Comparison of ENCODE assay signal across 10 cellular contexts in genomic region chr17:19672009-19672837, GRCh38. TPM values are rescaled to one million over a fixed set of nuclear protein-coding genes. Genes with fewer than 3 reads are reported as not detected.
DNase-seq lines count a peak whose midpoint lies in the region; ATAC-seq and TF ChIP-seq lines count a peak whose summit lies in the region.
"Had no signal": no experiment of that assay in that cellular context is flagged by ENCODE, and none has a peak within 500 bp of the region (broad histone marks: within the 10 kb centered on the region; RNA-seq: fewer than 3 reads in every experiment).

No MANE protein-coding gene starts in this region.

- intact Hi-C loops in Caco-2 (cut with micrococcal nuclease; ENCODE audit: unreplicated experiment) = loop anchor here (1.0 to 5.0 kb wide), 4 partner anchors 24 to 158 kb away; partner anchors contain the start of genes ALDH3A1 and ALDH3A2

- H3K27ac Mint-ChIP-seq in Caco-2 (ENCODE audit: unreplicated experiment) = peak overlapping the region; percentile 70

- TF ChIP-seq EP300 in gastroesophageal sphincter (IDR thresholded peaks at IDR 0.05) = no peak

- no peaks in the 10 kb centered on the region for H3K79me2 ChIP-seq in osteoblast (ENCODE audit: insufficient read depth, low read length)

- H3K27ac ChIP-seq in Peyer's patch (peak overlapping the region in 3 of 4 donors; percentile 7 to 66 (median 58)), gastroesophageal sphincter (peak overlapping the region in 2 of 4 donors; percentile 1 to 34), osteoblast (ENCODE audit: low read depth, low read length) (no peak overlapping the region)

- H3K4me1 ChIP-seq in Caco-2 = peaks cover 36% of the 10 kb centered on the region
- peaks cover 0 to 24% (median 7%) of the 10 kb centered on the region in 4 donors for H3K4me1 ChIP-seq in Peyer's patch
- peaks cover 0 to 15% (median 0%) of the 10 kb centered on the region in 3 donors for H3K4me1 ChIP-seq in gastroesophageal sphincter
- H3K4me1 ChIP-seq in osteoblast (ENCODE audit: insufficient read depth, low read length) = peaks cover 3% of the 10 kb centered on the region

- CTCF ChIA-PET in Caco-2 (lab: Charles Lee) = interaction anchor here (0.9 to 2.7 kb wide), 12 partner anchors 12 to 310 kb away, joined by 3 to 70 read pairs (median 4); partner anchors contain the start of genes ALDH3A2 and B9D1

- no peaks in the 10 kb centered on the region for H3K9me3 Mint-ChIP-seq in Caco-2 (ENCODE audit: unreplicated experiment)

- WGBS in gastroesophageal sphincter (ENCODE audit: low coverage in 1 of 2), 2 donors = 56 to 72% methylated on average over 5 to 8 of the region's 9 CpGs

- peaks cover 8% of the 10 kb centered on the region for H4K20me1 ChIP-seq in osteoblast (ENCODE audit: insufficient read depth, low read length)

- H3K27me3 ChIP-seq in Caco-2 (replicated peaks; ENCODE audit: control insufficient read depth, insufficient read depth, low read length) = no peaks in the 10 kb centered on the region
- no peaks in the 10 kb centered on the region for H3K27me3 ChIP-seq in Peyer's patch
- H3K27me3 ChIP-seq in gastroesophageal sphincter = no peaks in the 10 kb centered on the region
- no peaks in the 10 kb centered on the region for H3K27me3 ChIP-seq in osteoblast (ENCODE audit: insufficient read depth, low read length)
- H3K27me3 ChIP-seq: MG63 had no signal

- DNase-seq in Caco-2 (peak; percentile 75 to 80), Peyer's patch (peak in 2 of 3 donors; percentile 57 to 76), osteoblast (ENCODE audit: insufficient read length, low spot score, missing footprints) (peak; percentile 71), mesenteric fat pad (ENCODE audit: low spot score) (no peak)
- DNase-seq: MG63 had no signal

- H3K36me3 Mint-ChIP-seq in Caco-2 (ENCODE audit: insufficient read depth, unreplicated experiment) = peaks cover 39% of the 10 kb centered on the region

- TF ChIP-seq CTCF in Caco-2 (IDR thresholded peaks at IDR 0.05; ENCODE audit: insufficient read depth in 1 of 2, low read depth in 1 of 2, low read length in 1 of 2, severe bottlenecking in 1 of 2, unreplicated experiment in 1 of 2) = peak; percentile 41 to 54
- peak in 3 of 6 experiments; percentile 66 to 82 (median 71) for TF ChIP-seq CTCF in Peyer's patch (IDR thresholded peaks at IDR 0.05)
- no peak for TF ChIP-seq CTCF in gastroesophageal sphincter (IDR thresholded peaks at IDR 0.05)
- TF ChIP-seq CTCF in osteoblast (IDR thresholded peaks at IDR 0.05; ENCODE audit: extremely low read depth, low read depth, low read length) = peak; percentile 33

- ATAC-seq in gastroesophageal sphincter = peak; percentile 67
- ATAC-seq in GM18868 (IDR thresholded peaks at IDR 0.05; ENCODE audit: unreplicated experiment) = no peak
- no peak for ATAC-seq in HG02571 (IDR thresholded peaks at IDR 0.05; ENCODE audit: unreplicated experiment)
- no peak for ATAC-seq in HG03108 (IDR thresholded peaks at IDR 0.05; ENCODE audit: unreplicated experiment)

- H2AFZ ChIP-seq in osteoblast (ENCODE audit: low read length) = no peak overlapping the region

- H3K9me3 ChIP-seq in Caco-2 (no peaks in the 10 kb centered on the region), Peyer's patch (no peaks in the 10 kb centered on the region), gastroesophageal sphincter (no peaks in the 10 kb centered on the region), osteoblast (ENCODE audit: low read depth, low read length) (no peaks in the 10 kb centered on the region)
- H3K9me3 ChIP-seq: MG63 had no signal

- no peak overlapping the region for H3K4me2 ChIP-seq in osteoblast (ENCODE audit: insufficient read depth, low read length)

- peaks cover 3% of the 10 kb centered on the region; the same call in 1 of the 2 replicates for H3K36me3 ChIP-seq in Caco-2 (ENCODE audit: control insufficient read depth, insufficient read depth, low read length)
- peaks cover 0 to 21% (median 0%) of the 10 kb centered on the region in 3 donors for H3K36me3 ChIP-seq in Peyer's patch
- H3K36me3 ChIP-seq in gastroesophageal sphincter = peaks cover 0 to 86% of the 10 kb centered on the region in 2 donors
- peaks cover 25% of the 10 kb centered on the region for H3K36me3 ChIP-seq in osteoblast (ENCODE audit: insufficient read depth, low read length)

- no peaks in the 10 kb centered on the region for H3K27me3 Mint-ChIP-seq in Caco-2 (ENCODE audit: insufficient read depth, unreplicated experiment)

- TF ChIP-seq POLR2A in Peyer's patch (IDR thresholded peaks at IDR 0.05) (no peak), gastroesophageal sphincter (IDR thresholded peaks at IDR 0.05) (no peak)

- POLR2A ChIA-PET in Caco-2 (lab: Charles Lee) = interaction anchor here (0.6 to 2.2 kb wide), 5 partner anchors 12 to 1574 kb away, joined by 3 to 36 read pairs (median 3); partner anchors contain the start of gene ALDH3A2

- H3K4me1 Mint-ChIP-seq in Caco-2 (ENCODE audit: low read depth, unreplicated experiment) = peaks cover 35% of the 10 kb centered on the region

- peak overlapping the region; percentile 51 for H3K4me3 Mint-ChIP-seq in Caco-2 (ENCODE audit: unreplicated experiment)

- BruUV-seq in Caco-2 (replicated peaks; lab: Mats Ljungman, UMichigan) = no TSS peak

- H3K4me3 ChIP-seq in Caco-2 (ENCODE audit: low read depth, low read length) = no peak overlapping the region
- no peak overlapping the region for H3K4me3 ChIP-seq in Peyer's patch
- no peak overlapping the region for H3K4me3 ChIP-seq in gastroesophageal sphincter
- H3K4me3 ChIP-seq in osteoblast (ENCODE audit: insufficient read depth, low read length) = no peak overlapping the region
- H3K4me3 ChIP-seq: MG63 had no signal

RNA-seq across cellular contexts. Expression of gene ALDH3A2, which starts 23.7 kb away (rescaled TPM):
- 71.9 and 84.0 TPM in 2 replicates for total RNA-seq in Caco-2 (2022)
- total RNA-seq in Peyer's patch = 100 to 1,000 TPM; 171 to 330 (median 269) TPM
- total RNA-seq in gastroesophageal sphincter = 100 to 1,000 TPM in 3 of 4 donors, 10 to 100 TPM in 1; 61.9 to 162 (median 124) TPM
- 61.0 and 82.2 TPM in 2 replicates for total RNA-seq in osteoblast
- 107 TPM for total RNA-seq in mesenteric fat pad

RNA-seq across cellular contexts. Expression of gene SLC47A2, which starts 44.2 kb away (rescaled TPM):
- total RNA-seq in Caco-2 (2022) (0.16 and 0.20 TPM in 2 replicates), Peyer's patch (1 to 10 TPM in 3 of 4 donors, not detected in 1; 3.9 to 6.8 (median 6.3) TPM), gastroesophageal sphincter (not detected), osteoblast (not detected in 2 replicates), mesenteric fat pad (not detected)
- total RNA-seq: H1 had no signal

Comparison
In these comparisons a context has a peak if more than half of its experiments do, and no peak if none do; other contexts are left out.
1. CTCF ChIP-seq: peak in Caco-2 (2 of 2) and osteoblast (single experiment); none in gastroesophageal sphincter (0 of 4).